ENCODE assay signal across 16 cellular contexts in genomic region chr2:9709539-9710285, GRCh38.
DNase-seq lines count a peak whose midpoint lies in the region; ATAC-seq lines count a peak whose summit lies in the region.
"Had no signal": no experiment of that assay in that cellular context is flagged by ENCODE, and none has a peak within 500 bp of the region (broad histone marks: within the 10 kb centered on the region; RNA-seq: fewer than 3 reads in every experiment).

No MANE protein-coding gene starts in this region.

- no peaks in the 10 kb centered on the region for H3K9me3 Mint-ChIP-seq in activated CD4-positive, alpha-beta T cell treated with anti-CD3 and anti-CD28 coated beads for 36 hours (ENCODE audit: low read depth)
- no peaks in the 10 kb centered on the region for H3K9me3 Mint-ChIP-seq in central memory CD8-positive, alpha-beta T cell

- CTCF ChIA-PET in activated CD4-positive, alpha-beta T cell treated with anti-CD3 and anti-CD28 coated beads for 36 hours (lab: Charles Lee) = interaction anchor here (0.8 kb wide), 2 partner anchors 101 to 1126 kb away, joined by 3 to 5 read pairs; no protein-coding TSS in a partner anchor

- no peak overlapping the region for H3K4me3 Mint-ChIP-seq in activated CD4-positive, alpha-beta T cell treated with anti-CD3 and anti-CD28 coated beads for 36 hours
- H3K4me3 Mint-ChIP-seq in central memory CD8-positive, alpha-beta T cell = no peak overlapping the region
- H3K4me3 Mint-ChIP-seq: naive thymus-derived CD4-positive, alpha-beta T cell had no signal

- no peaks in the 10 kb centered on the region for H3K27me3 Mint-ChIP-seq in activated CD4-positive, alpha-beta T cell treated with anti-CD3 and anti-CD28 coated beads for 36 hours
- no peaks in the 10 kb centered on the region for H3K27me3 Mint-ChIP-seq in central memory CD8-positive, alpha-beta T cell
- H3K27me3 Mint-ChIP-seq: naive thymus-derived CD4-positive, alpha-beta T cell had no signal

- ATAC-seq in activated CD4-positive, alpha-beta T cell treated with anti-CD3 and anti-CD28 coated beads for 36 hours = no peak
- no peak for ATAC-seq in central memory CD8-positive, alpha-beta T cell (replicated peaks; ENCODE audit: extremely low read depth, poor library complexity, severe bottlenecking)
- ATAC-seq in GM18520 (IDR thresholded peaks at IDR 0.05; ENCODE audit: unreplicated experiment) = no peak
- ATAC-seq: gastrocnemius medialis; naive thymus-derived CD4-positive, alpha-beta T cell had no signal

- peaks cover 53% of the 10 kb centered on the region for H3K4me1 Mint-ChIP-seq in activated CD4-positive, alpha-beta T cell treated with anti-CD3 and anti-CD28 coated beads for 36 hours
- peaks cover 55% of the 10 kb centered on the region for H3K4me1 Mint-ChIP-seq in central memory CD8-positive, alpha-beta T cell

- DNase-seq in activated CD4-positive, alpha-beta T cell treated with anti-CD3 and anti-CD28 coated beads for 36 hours = peak; percentile 45
- DNase-seq in activated CD4-positive, alpha-beta T cell treated with anti-CD3 and anti-CD28 coated beads for 1 hour = no peak
- peak; percentile 22 for DNase-seq in stimulated activated CD4-positive, alpha-beta T cell treated with anti-CD3 and anti-CD28 coated beads, Interleukin-4, amount 100 ng/mL, for 24 hours
- no peak for DNase-seq in stimulated activated CD4-positive, alpha-beta T cell treated with anti-CD3 and anti-CD28 coated beads, Interleukin-4, amount 100 ng/mL, for 1 hour
- DNase-seq in central memory CD8-positive, alpha-beta T cell (ENCODE audit: low spot score in 2 of 2) = no peak
- DNase-seq in NCI-H748 treated with DMSO at 0.1 percent for 48 hours (lab: John Stamatoyannopoulos, UW) (no peak), HUDEP-2 (lab: John Stamatoyannopoulos, UW; ENCODE audit: unreplicated experiment in 76 of 76) (no peak)
- DNase-seq: activated effector memory CD4-positive, alpha-beta T cell treated with Interleukin-2 at 50 U/mL for 16 hours; effector CD4-positive, alpha-beta T cell; gastrocnemius medialis; kidney glomerular epithelial cell; mesenchymal stem cell; NCI-H1436 treated with DMSO at 0.1 percent for 48 hours; NCI-H226 had no signal

- POLR2A ChIA-PET in activated CD4-positive, alpha-beta T cell treated with anti-CD3 and anti-CD28 coated beads for 36 hours (lab: Charles Lee) = interaction anchor here (0.7 to 2.1 kb wide), 6 partner anchors 29 to 115 kb away, joined by 3 to 9 read pairs (median 5); partner anchors contain the start of gene YWHAQ

- intact Hi-C loops in activated CD4-positive, alpha-beta T cell treated with anti-CD3 and anti-CD28 coated beads for 36 hours (cut with DNase I, micrococcal nuclease) = loop anchor here (1.0 to 5.0 kb wide), 12 partner anchors 29 to 217 kb away; partner anchors contain the start of gene ADAM17 (in 2 of the 2)

- no peaks in the 10 kb centered on the region for H3K36me3 Mint-ChIP-seq in activated CD4-positive, alpha-beta T cell treated with anti-CD3 and anti-CD28 coated beads for 36 hours (ENCODE audit: low read depth)
- peaks cover 5% of the 10 kb centered on the region for H3K36me3 Mint-ChIP-seq in central memory CD8-positive, alpha-beta T cell (ENCODE audit: insufficient read depth)

- peak overlapping the region; percentile 92 for H3K27ac Mint-ChIP-seq in activated CD4-positive, alpha-beta T cell treated with anti-CD3 and anti-CD28 coated beads for 36 hours
- H3K27ac Mint-ChIP-seq in central memory CD8-positive, alpha-beta T cell (ENCODE audit: low read depth) = peak overlapping the region; percentile 72

Comparison
In these comparisons a context has a peak if more than half of its experiments do, and no peak if none do; other contexts are left out.
1. DNase-seq: peak in activated CD4-positive, alpha-beta T cell treated with anti-CD3 and anti-CD28 coated beads for 36 hours (single experiment) and stimulated activated CD4-positive, alpha-beta T cell treated with anti-CD3 and anti-CD28 coated beads, Interleukin-4, amount 100 ng/mL, for 24 hours (single experiment); none in activated CD4-positive, alpha-beta T cell treated with anti-CD3 and anti-CD28 coated beads for 1 hour (single experiment), stimulated activated CD4-positive, alpha-beta T cell treated with anti-CD3 and anti-CD28 coated beads, Interleukin-4, amount 100 ng/mL, for 1 hour (single experiment), central memory CD8-positive, alpha-beta T cell (0 of 2), NCI-H748 treated with DMSO at 0.1 percent for 48 hours (single experiment) and HUDEP-2 (0 of 76).